ENCODE assay signal across 10 cellular contexts in the genomic region with DNA sequence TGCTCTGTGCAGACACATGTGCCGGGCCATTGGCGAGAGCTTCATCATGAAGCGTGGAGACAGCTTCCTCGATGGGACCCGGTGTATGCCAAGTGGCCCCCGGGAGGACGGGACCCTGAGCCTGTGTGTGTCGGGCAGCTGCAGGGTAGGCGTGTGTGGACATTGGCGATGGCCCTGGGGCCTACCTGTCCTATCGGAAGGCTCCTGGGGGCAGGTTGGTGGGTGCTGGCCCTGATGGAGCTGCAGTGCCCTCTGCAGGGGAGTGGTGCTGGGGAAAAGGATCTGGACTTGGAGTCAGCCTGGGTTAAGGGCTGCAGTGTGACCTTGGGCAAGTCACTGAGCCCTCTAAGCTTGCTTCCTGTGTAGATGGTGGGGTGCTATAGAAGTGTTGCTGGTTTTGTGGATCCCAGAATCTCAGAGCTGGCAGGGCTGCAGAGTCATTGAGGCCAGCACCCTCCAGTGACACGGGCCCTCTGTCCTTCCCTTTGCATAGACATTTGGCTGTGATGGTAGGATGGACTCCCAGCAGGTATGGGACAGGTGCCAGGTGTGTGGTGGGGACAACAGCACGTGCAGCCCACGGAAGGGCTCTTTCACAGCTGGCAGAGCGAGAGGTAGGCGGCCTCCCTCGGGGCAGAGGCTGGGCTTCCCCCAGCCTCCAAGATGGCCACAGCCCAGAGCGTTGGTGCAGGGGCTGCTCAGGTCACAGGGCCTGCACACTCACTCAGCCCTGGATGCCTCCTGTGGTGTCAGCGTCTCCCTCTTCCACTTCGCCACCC. TPM values are rescaled to one million over a fixed set of nuclear protein-coding genes. Genes with fewer than 3 reads are reported as not detected.
DNase-seq lines count a peak whose midpoint lies in the region.
"Had no signal": no experiment of that assay in that cellular context is flagged by ENCODE, and none has a peak within 500 bp of the region (broad histone marks: within the 10 kb centered on the region; RNA-seq: fewer than 3 reads in every experiment).

No MANE protein-coding gene starts in this region.

- H3K4ac ChIP-seq in mesenchymal stem cell (ENCODE audit: low read depth in 1 of 2, low read length in 2 of 2), result no peak overlapping the region

- H4K91ac ChIP-seq in mesenchymal stem cell (ENCODE audit: low read length), result peak overlapping the region; percentile 12

- H3K4me3 ChIP-seq in mesenchymal stem cell (ENCODE audit: insufficient read depth in 1 of 2, low read depth in 1 of 2, low read length in 2 of 2), result no peak overlapping the region
- H3K4me3 ChIP-seq: vagina had no signal

- H2BK15ac ChIP-seq in mesenchymal stem cell (ENCODE audit: low read depth, poor library complexity, severe bottlenecking), result no peak overlapping the region

- H2BK120ac ChIP-seq in mesenchymal stem cell (ENCODE audit: low read depth, low read length), result no peak overlapping the region

- H2BK5ac ChIP-seq in mesenchymal stem cell (ENCODE audit: low read depth, low read length, poor library complexity, severe bottlenecking), result no peak overlapping the region

- no peak overlapping the region for H2AK5ac ChIP-seq in mesenchymal stem cell (ENCODE audit: low read length, severe bottlenecking)

- H3K14ac ChIP-seq in mesenchymal stem cell (ENCODE audit: low read length in 2 of 2), result no peak overlapping the region

- H3K9ac ChIP-seq in mesenchymal stem cell (ENCODE audit: low read length), result no peak overlapping the region
- H3K9ac ChIP-seq: KMS-11 had no signal

- no peaks in the 10 kb centered on the region for H3K9me3 ChIP-seq in mesenchymal stem cell (ENCODE audit: control insufficient read depth, low read length)
- H3K9me3 ChIP-seq: vagina had no signal

- H3K18ac ChIP-seq in mesenchymal stem cell (ENCODE audit: low read depth in 1 of 2, low read length in 2 of 2), result no peak overlapping the region

- no peak overlapping the region for H2AFZ ChIP-seq in mesenchymal stem cell (ENCODE audit: low read depth, low read length)

- H3K27me3 ChIP-seq in mesenchymal stem cell (ENCODE audit: control insufficient read depth in 1 of 2, insufficient read depth in 1 of 2, low read length in 2 of 2), result peaks cover 0 to 9% of the 10 kb centered on the region in 2 experiments
- H3K27me3 ChIP-seq: vagina had no signal

- no peaks in the 10 kb centered on the region for H3K36me3 ChIP-seq in mesenchymal stem cell (ENCODE audit: control insufficient read depth in 1 of 2, insufficient read depth in 2 of 2, low read depth in 1 of 2, low read length in 2 of 2)
- H3K36me3 ChIP-seq: vagina had no signal

- DNase-seq in GM19238 (ENCODE audit: insufficient read length, low spot score) (peak; percentile 49), SK-MEL-5 (ENCODE audit: low read depth, low spot score) (peak; percentile 41), mesenchymal stem cell (no peak), NCI-H526 (lab: John Stamatoyannopoulos, UW) (no peak)
- no peak for DNase-seq in stimulated activated CD4-positive, alpha-beta T cell treated with anti-CD3 and anti-CD28 coated beads, Interleukin-2, amount 100 ng/mL, for 24 hours
- DNase-seq: activated naive CD4-positive, alpha-beta T cell treated with Interleukin-2 at 50 U/mL for 16 hours; DMS153; Right ventricle myocardium superior had no signal

- no peak overlapping the region for H3K4me2 ChIP-seq in mesenchymal stem cell (ENCODE audit: low read length, poor library complexity, severe bottlenecking)
- H3K4me2 ChIP-seq: KMS-11 had no signal

- H3K27ac ChIP-seq in mesenchymal stem cell (ENCODE audit: low read length, poor library complexity, severe bottlenecking), result no peak overlapping the region
- H3K27ac ChIP-seq: KMS-11, vagina had no signal

- H4K8ac ChIP-seq in mesenchymal stem cell (ENCODE audit: low read length), result no peak overlapping the region

- no peaks in the 10 kb centered on the region for H3K4me1 ChIP-seq in mesenchymal stem cell (ENCODE audit: control insufficient read depth, insufficient read depth, low read depth, low read length)
- H3K4me1 ChIP-seq: vagina had no signal

- no peaks in the 10 kb centered on the region for H3K79me1 ChIP-seq in mesenchymal stem cell (replicated peaks; ENCODE audit: low read length, poor library complexity, severe bottlenecking)

- no peak overlapping the region for H3K23ac ChIP-seq in mesenchymal stem cell (ENCODE audit: low read length in 2 of 2)

- 93% methylated on average over 20 of the region's 20 CpGs for WGBS in mesenchymal stem cell

- in situ Hi-C loops in SK-MEL-5 (cut with HindIII; ENCODE audit: low pct_unique_long_range_greater_than_20kb, low sequenced_read_pairs), result no loop called here

- H2BK12ac ChIP-seq in mesenchymal stem cell (ENCODE audit: low read length in 2 of 2), result no peak overlapping the region

RNA-seq across cellular contexts. Expression of a gene that starts 15.8 kb away (rescaled TPM):
- 0.67 and 1.7 TPM in 2 replicates for total RNA-seq in SK-MEL-5 (2014; rRNA removed; shearing (Covaris generic))
- polyA plus RNA-seq in SK-MEL-5 (2015; cell fraction: cytosol; rRNA removed), result 3.7 and 4.7 TPM in 2 replicates
- 43.7 and 44.2 TPM in 2 replicates for polyA plus RNA-seq in SK-MEL-5 (2015; cell fraction: nucleus; rRNA removed)
- 4.5 TPM for polyA plus RNA-seq in mesenchymal stem cell (2013, experiment 1 of 2)
- polyA plus RNA-seq in mesenchymal stem cell (2013, experiment 2 of 2), result 3.9 TPM

RNA-seq across cellular contexts. Expression of a gene that starts 20.1 kb away (rescaled TPM):
- total RNA-seq in SK-MEL-5 (2014; rRNA removed; shearing (Covaris generic)), result 27.3 and 29.2 TPM in 2 replicates
- 45.1 and 55.8 TPM in 2 replicates for polyA plus RNA-seq in SK-MEL-5 (2015; cell fraction: cytosol; rRNA removed)
- polyA plus RNA-seq in SK-MEL-5 (2015; cell fraction: nucleus; rRNA removed), result 12.8 and 27.1 TPM in 2 replicates
- polyA plus RNA-seq in mesenchymal stem cell (2013, experiment 1 of 2), result 21.3 TPM
- 21.1 TPM for polyA plus RNA-seq in mesenchymal stem cell (2013, experiment 2 of 2)

RNA-seq across cellular contexts. Expression of a gene that starts 21.8 kb away (rescaled TPM):
- total RNA-seq in SK-MEL-5 (2014; rRNA removed; shearing (Covaris generic)), result 2.9 and 3.6 TPM in 2 replicates
- 7.1 and 9.2 TPM in 2 replicates for polyA plus RNA-seq in SK-MEL-5 (2015; cell fraction: cytosol; rRNA removed)
- 2.1 and 5.6 TPM in 2 replicates for polyA plus RNA-seq in SK-MEL-5 (2015; cell fraction: nucleus; rRNA removed)
- 6.9 TPM for polyA plus RNA-seq in mesenchymal stem cell (2013, experiment 1 of 2)
- 6.9 TPM for polyA plus RNA-seq in mesenchymal stem cell (2013, experiment 2 of 2)

RNA-seq across cellular contexts. Expression of a gene that starts 41.0 kb away (rescaled TPM):
- 5.0 and 7.1 TPM in 2 replicates for total RNA-seq in SK-MEL-5 (2014; rRNA removed; shearing (Covaris generic))
- polyA plus RNA-seq in SK-MEL-5 (2015; cell fraction: cytosol; rRNA removed), result 7.1 and 13.8 TPM in 2 replicates
- 9.7 and 14.1 TPM in 2 replicates for polyA plus RNA-seq in SK-MEL-5 (2015; cell fraction: nucleus; rRNA removed)
- 29.4 TPM for polyA plus RNA-seq in mesenchymal stem cell (2013, experiment 1 of 2)
- polyA plus RNA-seq in mesenchymal stem cell (2013, experiment 2 of 2), result 28.2 TPM

Comparison
In these comparisons a context has a peak if more than half of its experiments do, and no peak if none do; other contexts are left out.
1. DNase-seq: peak in GM19238 (single experiment) and SK-MEL-5 (single experiment); none in mesenchymal stem cell (single experiment), stimulated activated CD4-positive, alpha-beta T cell treated with anti-CD3 and anti-CD28 coated beads, Interleukin-2, amount 100 ng/mL, for 24 hours (0 of 2) and NCI-H526 (0 of 2).